Comparison of ENCODE assay signal across 1 cellular context in genomic region chr1:110408488-110408887, GRCh38.
TF ChIP-seq lines count a peak whose summit lies in the region.

No MANE protein-coding gene starts in this region.

TF ChIP-seq in K562, 482 proteins besides CTCF, POLR2A, EP300 and RAD21 (continued from another document and continues in another):
- no peak for TF ChIP-seq MAFK (IDR thresholded peaks at IDR 0.05; ENCODE audit: low read length)
- no peak for TF ChIP-seq ZBTB7A (IDR thresholded peaks at IDR 0.05; ENCODE audit: borderline replicate concordance, control insufficient read depth, low read depth, low read length)
- TF ChIP-seq KDM1A (IDR thresholded peaks at IDR 0.05): peak; percentile 46 to 51; a peak in 2 of 4 replicates
- no peak for TF ChIP-seq RBM15 (IDR thresholded peaks at IDR 0.05; ENCODE audit: insufficient read depth, low read length)
- TF ChIP-seq CEBPZ (IDR thresholded peaks at IDR 0.05; ENCODE audit: borderline replicate concordance, low read depth, low read length): no peak
- TF ChIP-seq ILF3 (IDR thresholded peaks at IDR 0.05; ENCODE audit: borderline replicate concordance): no peak
- no peak for TF ChIP-seq RB1 (IDR thresholded peaks at IDR 0.05; ENCODE audit: low read depth)
- TF ChIP-seq ZNF121 (CRISPR knock-in tag; conservative IDR thresholded peaks at IDR 0.05): peak; percentile 99
- no peak for TF ChIP-seq ZNF143 (CRISPR knock-in tag; IDR thresholded peaks at IDR 0.05)
- TF ChIP-seq RBM34 (IDR thresholded peaks at IDR 0.05; ENCODE audit: borderline replicate concordance, insufficient read depth, low read length): no peak
- no peak for TF ChIP-seq NCOA2 (IDR thresholded peaks at IDR 0.05; ENCODE audit: partially characterized antibody in 2 of 2)
- TF ChIP-seq TEAD4 (IDR thresholded peaks at IDR 0.05; ENCODE audit: low read length): peak; percentile 38
- TF ChIP-seq TEAD4 (CRISPR knock-in tag; IDR thresholded peaks at IDR 0.05; ENCODE audit: borderline replicate concordance): no peak
- no peak for TF ChIP-seq ARID2 (IDR thresholded peaks at IDR 0.05)
- no peak for TF ChIP-seq RFX5 (IDR thresholded peaks at IDR 0.05; ENCODE audit: low read depth, low read length)
- TF ChIP-seq CREM (IDR thresholded peaks at IDR 0.05; ENCODE audit: low read depth): no peak
- TF ChIP-seq PHF20 (IDR thresholded peaks at IDR 0.05; ENCODE audit: partially characterized antibody): no peak
- no peak for TF ChIP-seq KLF1 (tag; IDR thresholded peaks at IDR 0.05)
- no peak for TF ChIP-seq CBX2 (IDR thresholded peaks at IDR 0.05; ENCODE audit: insufficient read depth, low read length, poor library complexity, severe bottlenecking)
- TF ChIP-seq ATF3 (IDR thresholded peaks at IDR 0.05): peak; percentile 64
- TF ChIP-seq ATF3 (CRISPR knock-in tag; conservative IDR thresholded peaks at IDR 0.05): 0 out of 2 replicates have a peak, but pooled peaks have one; percentile 3
- no peak for TF ChIP-seq ELK1 (CRISPR knock-in tag; IDR thresholded peaks at IDR 0.05)
- TF ChIP-seq BRF1 (IDR thresholded peaks at IDR 0.05; ENCODE audit: borderline replicate concordance, extremely low read depth, insufficient read length): no peak
- TF ChIP-seq ZNF274 (IDR thresholded peaks at IDR 0.05; ENCODE audit: borderline replicate concordance, low read depth, low read length): no peak
- peak; percentile 51; the same call in 1 of the 2 replicates for TF ChIP-seq ZNF263 (CRISPR knock-in tag; IDR thresholded peaks at IDR 0.05; ENCODE audit: borderline replicate concordance)
- no peak for TF ChIP-seq POLR2G (IDR thresholded peaks at IDR 0.05; ENCODE audit: low read depth, low read length)
- no peak for TF ChIP-seq STAT6 (CRISPR knock-in tag; IDR thresholded peaks at IDR 0.05)
- peak; percentile 21; the same call in 1 of the 2 replicates for TF ChIP-seq SMARCA4 (IDR thresholded peaks at IDR 0.05)
- TF ChIP-seq BDP1 (IDR thresholded peaks at IDR 0.05; ENCODE audit: insufficient read depth, insufficient read length): no peak
- TF ChIP-seq TCF7 (IDR thresholded peaks at IDR 0.05; ENCODE audit: borderline replicate concordance): no peak
- TF ChIP-seq ZNF239 (CRISPR knock-in tag; IDR thresholded peaks at IDR 0.05): no peak
- TF ChIP-seq FOSL1 (tag; conservative IDR thresholded peaks at IDR 0.05): peak; percentile 65
- no peak for TF ChIP-seq MYC (IDR thresholded peaks at IDR 0.05; ENCODE audit: low read depth, low read length)
- no peak for TF ChIP-seq MYC (CRISPR knock-in tag; IDR thresholded peaks at IDR 0.05; ENCODE audit: borderline replicate concordance, low read depth)
- no peak for TF ChIP-seq GATAD2B (IDR thresholded peaks at IDR 0.05; ENCODE audit: borderline replicate concordance)
- TF ChIP-seq DACH1 (IDR thresholded peaks at IDR 0.05; ENCODE audit: partially characterized antibody): no peak
- TF ChIP-seq SMARCB1 (IDR thresholded peaks at IDR 0.05; ENCODE audit: insufficient read length, low read depth): no peak
- 0 out of 2 replicates have a peak, but pooled peaks have one; percentile 35 for TF ChIP-seq HDAC2 (IDR thresholded peaks at IDR 0.05)
- TF ChIP-seq SMARCE1 (IDR thresholded peaks at IDR 0.05): peak; percentile 24
- TF ChIP-seq ZNF592 (IDR thresholded peaks at IDR 0.05): no peak
- peak; percentile 74 for TF ChIP-seq SMARCA5 (IDR thresholded peaks at IDR 0.05)
- no peak for TF ChIP-seq PBX2 (CRISPR knock-in tag; IDR thresholded peaks at IDR 0.05; ENCODE audit: low read depth)
- TF ChIP-seq PBX2 (tag; conservative IDR thresholded peaks at IDR 0.05; ENCODE audit: low read depth): no peak
- TF ChIP-seq MXD1 (CRISPR knock-in tag; IDR thresholded peaks at IDR 0.05; ENCODE audit: borderline replicate concordance, poor library complexity, severe bottlenecking): no peak
- TF ChIP-seq ZNF518B (CRISPR knock-in tag; IDR thresholded peaks at IDR 0.05): no peak
- no peak for TF ChIP-seq EGR1 (conservative IDR thresholded peaks at IDR 0.05)
- TF ChIP-seq ZSCAN32 (CRISPR knock-in tag; IDR thresholded peaks at IDR 0.05): no peak
- no peak for TF ChIP-seq SAFB (IDR thresholded peaks at IDR 0.05; ENCODE audit: borderline replicate concordance, low read depth, low read length)
- no peak for TF ChIP-seq TBP (optimal IDR thresholded peaks at IDR 0.05; ENCODE audit: low read depth, low read length)
- no peak for TF ChIP-seq SNIP1 (IDR thresholded peaks at IDR 0.05; ENCODE audit: low read depth)
- TF ChIP-seq ARID1B (IDR thresholded peaks at IDR 0.05): peak; percentile 29; the same call in 1 of the 2 replicates
